Comparison of ENCODE assay signal across 8 cellular contexts in genomic region chr1:202966006-202966904, GRCh38. TPM values are rescaled to one million over a fixed set of nuclear protein-coding genes. Genes with fewer than 3 reads are reported as not detected.
DNase-seq lines count a peak whose midpoint lies in the region; ATAC-seq and TF ChIP-seq lines count a peak whose summit lies in the region.

No MANE protein-coding gene starts in this region.

- no peak overlapping the region for H3K56ac ChIP-seq in H9 (ENCODE audit: insufficient read length, low read depth, low read length)

- no peak overlapping the region for H2AFZ ChIP-seq in H9 (ENCODE audit: low read length)

- peaks cover 3% of the 10 kb centered on the region for H3K36me3 ChIP-seq in cardiac muscle cell

- ATAC-seq in activated B cell treated with CpG ODN at 0.5 μM for 24 hours (ENCODE audit: low read depth), result no peak
- ATAC-seq in sciatic nerve, result peak; percentile 9
- ATAC-seq in GM19463 (IDR thresholded peaks at IDR 0.05; ENCODE audit: unreplicated experiment), result no peak
- no peak for ATAC-seq in activated CD4-positive, CD25-positive, alpha-beta regulatory T cell treated with anti-CD3 and anti-CD28 coated beads, Interleukin-2, amount 50 U/mL, for 24 hours

- TF ChIP-seq CTCF in H9 (conservative IDR thresholded peaks at IDR 0.05), result no peak
- no peak for TF ChIP-seq CTCF in activated B cell treated with CpG ODN at 0.5 μM for 24 hours (IDR thresholded peaks at IDR 0.05)
- no peak for TF ChIP-seq CTCF in cardiac muscle cell (IDR thresholded peaks at IDR 0.05; ENCODE audit: low read depth, low read length)

- no peaks in the 10 kb centered on the region for H3K79me2 ChIP-seq in H9 (ENCODE audit: insufficient read depth, low read length)

- no peaks in the 10 kb centered on the region for H3K4me1 ChIP-seq in H9 (ENCODE audit: insufficient read depth, low read length)
- H3K4me1 ChIP-seq in cardiac muscle cell (ENCODE audit: low read depth), result peaks cover 6% of the 10 kb centered on the region

- no peak overlapping the region for H2BK120ac ChIP-seq in H9 (ENCODE audit: low read depth, low read length, poor library complexity, severe bottlenecking)

- WGBS in H9 (ENCODE audit: extremely low coverage, insufficient read length, low lambda C conversion rate), result no CpG with 5 or more reads among the region's 18 CpGs

- no peak overlapping the region for H4K8ac ChIP-seq in H9 (replicated peaks; ENCODE audit: insufficient read length, low read depth, low read length)

- no peaks in the 10 kb centered on the region for H3K79me1 ChIP-seq in H9 (ENCODE audit: insufficient read depth, low read depth, low read length, poor library complexity, severe bottlenecking)

- H3K27me3 Mint-ChIP-seq in H9 (ENCODE audit: low read depth), result peaks cover 14% of the 10 kb centered on the region
- H3K27me3 Mint-ChIP-seq in activated B cell treated with CpG ODN at 0.5 μM for 24 hours, result no peaks in the 10 kb centered on the region

- H3K4ac ChIP-seq in H9 (ENCODE audit: low read depth, low read length), result no peak overlapping the region

- H3K23me2 ChIP-seq in H9 (ENCODE audit: insufficient read length, low read depth, low read length, poor library complexity, severe bottlenecking), result peaks cover 6% of the 10 kb centered on the region

- peak overlapping the region; percentile 73 for H3K4me3 ChIP-seq in cardiac muscle cell

- H2AK5ac ChIP-seq in H9 (ENCODE audit: insufficient read length, low read length), result no peak overlapping the region

- H3K4me1 Mint-ChIP-seq in H9, result peaks cover 16 to 19% of the 10 kb centered on the region in 2 experiments
- H3K4me1 Mint-ChIP-seq in activated B cell treated with CpG ODN at 0.5 μM for 24 hours, result peaks cover 44% of the 10 kb centered on the region

- H3K9ac ChIP-seq in H9 (ENCODE audit: extremely low read depth, insufficient read length, low read length), result peak overlapping the region; percentile 57

- no peaks in the 10 kb centered on the region for H4K20me1 ChIP-seq in H9 (ENCODE audit: control insufficient read depth, insufficient read depth, insufficient read length)

- H3K18ac ChIP-seq in H9 (ENCODE audit: insufficient read length, low read depth, low read length), result peak overlapping the region; percentile 57

- H3K27ac Mint-ChIP-seq in H9 (peak overlapping the region in 1 of 3 experiments; percentile 77; a peak in 2 of 7 replicates), activated B cell treated with CpG ODN at 0.5 μM for 24 hours (peak overlapping the region; percentile 71)

- H3K9me3 ChIP-seq in H9 (ENCODE audit: control insufficient read depth, low read depth, low read length), result no peaks in the 10 kb centered on the region
- no peaks in the 10 kb centered on the region for H3K9me3 ChIP-seq in cardiac muscle cell (ENCODE audit: low read depth)

- no peak overlapping the region for H3T11ph ChIP-seq in H9 (ENCODE audit: low read length)

- H4K91ac ChIP-seq in H9 (ENCODE audit: insufficient read length, low read depth, low read length), result no peak overlapping the region

- H3K14ac ChIP-seq in H9 (ENCODE audit: insufficient read depth, low read length), result peak overlapping the region; percentile 66; the same call in 1 of the 2 replicates

- POLR2A ChIA-PET in activated B cell treated with CpG ODN at 0.5 μM for 24 hours (lab: Charles Lee), result interaction anchor here (0.7 to 2.5 kb wide), 2 partner anchors 20 to 41 kb away, joined by 4 to 37 read pairs; partner anchors contain the start of gene TMEM183A

- peaks cover 2 to 8% (median 5%) of the 10 kb centered on the region in 3 experiments; a peak in 3 of 7 replicates for H3K36me3 Mint-ChIP-seq in H9 (ENCODE audit: insufficient read depth in 1 of 3, low read depth in 3 of 3)
- H3K36me3 Mint-ChIP-seq in activated B cell treated with CpG ODN at 0.5 μM for 24 hours (ENCODE audit: low read depth), result peaks cover 33% of the 10 kb centered on the region

- H3K9me3 Mint-ChIP-seq in H9 (no peaks in the 10 kb centered on the region; a peak in 1 of 5 replicates), activated B cell treated with CpG ODN at 0.5 μM for 24 hours (no peaks in the 10 kb centered on the region)

- no peak overlapping the region for H3K23ac ChIP-seq in H9 (ENCODE audit: insufficient read length, low read depth, low read length)

- CTCF ChIA-PET in activated B cell treated with CpG ODN at 0.5 μM for 24 hours (lab: Charles Lee), result interaction anchor here (1.1 kb wide), 1 partner anchor 34 kb away, joined by 3 read pairs; no protein-coding TSS in a partner anchor

- H3K27ac ChIP-seq in H9 (ENCODE audit: insufficient read length, low read depth, low read length), result no peak overlapping the region
- H3K27ac ChIP-seq in cardiac muscle cell, result no peak overlapping the region

- H2BK15ac ChIP-seq in H9 (ENCODE audit: low read depth, low read length), result no peak overlapping the region

- H4K5ac ChIP-seq in H9 (ENCODE audit: insufficient read length, low read depth, low read length), result no peak overlapping the region

- peak overlapping the region; percentile 75 for H3K4me2 ChIP-seq in H9 (ENCODE audit: insufficient read depth, insufficient read length, low read length)

- DNase-seq in H9 (no peak), activated B cell treated with CpG ODN at 0.5 μM for 24 hours (no peak), cardiac muscle cell (ENCODE audit: low read depth in 1 of 2, low spot score in 1 of 2) (no peak), sciatic nerve (ENCODE audit: low spot score) (no peak), GOT3 (lab: John Stamatoyannopoulos, UW) (no peak), islet precursor cell (no peak)

- no peak overlapping the region for H2BK5ac ChIP-seq in H9 (ENCODE audit: insufficient read length, low read length)

- H3K4me3 Mint-ChIP-seq in H9 (peak overlapping the region; percentile 74 to 83), activated B cell treated with CpG ODN at 0.5 μM for 24 hours (peak overlapping the region; percentile 80)

- H2BK12ac ChIP-seq in H9 (ENCODE audit: insufficient read length, low read depth, low read length), result no peak overlapping the region

- H3K27me3 ChIP-seq in H9 (ENCODE audit: insufficient read depth, low read length), result no peaks in the 10 kb centered on the region
- no peaks in the 10 kb centered on the region for H3K27me3 ChIP-seq in cardiac muscle cell

- no peak overlapping the region for H2BK20ac ChIP-seq in H9 (ENCODE audit: low read depth, low read length, poor library complexity, severe bottlenecking)

- intact Hi-C loops in activated B cell treated with CpG ODN at 0.5 μM for 24 hours (cut with micrococcal nuclease), result loop anchor here (5.0 kb wide), 1 partner anchor 896 kb away; the partner anchor contains the start of gene SNRPE
- intact Hi-C loops in sciatic nerve (cut with DNase I), result no loop called here

RNA-seq across cellular contexts. Expression of gene CYB5R1, which starts 0.8 kb away (rescaled TPM):
- total RNA-seq in H9 (2021) (21.4 and 21.5 TPM in 2 replicates), activated B cell treated with CpG ODN at 0.5 μM for 24 hours (30.8 and 32.4 TPM in 2 replicates), cardiac muscle cell (36.1 and 79.2 TPM in 2 replicates), sciatic nerve (49.8 TPM)
- 51.1 and 104 TPM in 2 replicates for polyA plus RNA-seq in cardiac muscle cell

RNA-seq across cellular contexts. Expression of gene ADIPOR1, which starts 8.1 kb away (rescaled TPM):
- total RNA-seq in H9 (2021) (65.0 and 69.7 TPM in 2 replicates), activated B cell treated with CpG ODN at 0.5 μM for 24 hours (44.4 and 45.0 TPM in 2 replicates), cardiac muscle cell (105 and 188 TPM in 2 replicates), sciatic nerve (83.8 TPM)
- polyA plus RNA-seq in cardiac muscle cell, result 130 and 211 TPM in 2 replicates

RNA-seq across cellular contexts. Expression of gene KLHL12, which starts 39.2 kb away (rescaled TPM):
- total RNA-seq in H9 (2021) (38.4 and 40.0 TPM in 2 replicates), activated B cell treated with CpG ODN at 0.5 μM for 24 hours (30.4 and 30.8 TPM in 2 replicates), cardiac muscle cell (24.4 and 39.3 TPM in 2 replicates), sciatic nerve (22.7 TPM)
- 37.4 and 42.0 TPM in 2 replicates for polyA plus RNA-seq in cardiac muscle cell

RNA-seq across cellular contexts. Expression of gene TMEM183A, which starts 40.9 kb away (rescaled TPM):
- total RNA-seq in H9 (2021) (93.4 and 96.0 TPM in 2 replicates), activated B cell treated with CpG ODN at 0.5 μM for 24 hours (62.5 and 70.6 TPM in 2 replicates), cardiac muscle cell (67.1 and 109 TPM in 2 replicates), sciatic nerve (40.3 TPM)
- 56.1 and 99.7 TPM in 2 replicates for polyA plus RNA-seq in cardiac muscle cell
